Comparison of ENCODE assay signal across 10 cellular contexts in the genomic region with DNA sequence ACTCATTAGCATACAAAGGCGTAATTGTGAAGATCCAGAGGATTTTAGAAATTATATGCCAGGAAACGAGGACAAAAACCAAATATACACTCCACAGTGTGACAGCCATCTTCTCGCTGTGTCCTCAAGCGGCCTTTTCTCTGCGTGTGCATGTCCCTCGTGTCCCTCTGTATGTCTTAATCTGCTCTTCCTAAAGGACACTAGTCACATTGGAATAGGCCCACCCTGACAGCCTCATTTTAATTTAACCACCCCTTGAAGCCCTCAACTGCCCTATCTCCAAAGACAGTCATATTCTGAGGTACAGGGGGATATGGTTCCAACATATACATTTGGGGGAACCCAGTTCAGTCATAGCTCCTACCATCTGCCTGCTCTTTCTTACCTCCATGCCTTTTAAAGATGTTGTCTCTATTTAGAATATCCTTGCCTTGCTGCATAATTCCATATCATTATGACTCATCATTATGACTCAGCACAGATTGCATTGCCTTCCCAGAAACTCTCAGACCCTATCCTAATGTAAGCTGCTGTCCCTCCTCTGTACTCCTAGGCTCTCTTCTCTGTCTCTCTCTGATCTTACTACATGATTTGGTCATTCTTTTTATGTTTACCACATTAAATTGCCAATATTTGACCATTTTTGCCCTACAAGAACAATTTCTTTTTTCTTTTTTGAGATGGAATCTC.
DNase-seq lines count a peak whose midpoint lies in the region; TF ChIP-seq lines count a peak whose summit lies in the region.
"Had no signal": no experiment of that assay in that cellular context is flagged by ENCODE, and none has a peak within 500 bp of the region (broad histone marks: within the 10 kb centered on the region; RNA-seq: fewer than 3 reads in every experiment).

No MANE protein-coding gene starts in this region.

- no peak overlapping the region for H3K14ac ChIP-seq in trophoblast cell (ENCODE audit: low read length)

- TF ChIP-seq POLR2A in erythroblast (IDR thresholded peaks at IDR 0.05; ENCODE audit: low read length): no peak

- H3K27ac Mint-ChIP-seq in CD4-positive, alpha-beta memory T cell: no peak overlapping the region

- H3K4me3 ChIP-seq in trophoblast cell (ENCODE audit: low read depth, low read length): no peak overlapping the region
- H3K4me3 ChIP-seq in CD4-positive, alpha-beta memory T cell (ENCODE audit: low read length in 2 of 2): no peak overlapping the region
- H3K4me3 ChIP-seq: gastroesophageal sphincter, pancreas had no signal

- no peak overlapping the region for H3K18ac ChIP-seq in trophoblast cell (ENCODE audit: low read length)

- H3K4me1 Mint-ChIP-seq in CD4-positive, alpha-beta memory T cell: peaks cover 0 to 2% (median 0%) of the 10 kb centered on the region in 4 donors

- no peak overlapping the region for H4K8ac ChIP-seq in trophoblast cell (ENCODE audit: low read depth, low read length)

- H3K27me3 Mint-ChIP-seq in CD4-positive, alpha-beta memory T cell: no peaks in the 10 kb centered on the region

- POLR2A ChIA-PET in CD4-positive, alpha-beta memory T cell (lab: Charles Lee; ENCODE audit: partially characterized antibody): no interaction called here

- no peak overlapping the region for H3K23ac ChIP-seq in trophoblast cell (ENCODE audit: low read length)

- H2BK120ac ChIP-seq in trophoblast cell (ENCODE audit: insufficient read depth, low read length, poor library complexity): peak overlapping the region; percentile 30

- H2AK5ac ChIP-seq in trophoblast cell (ENCODE audit: low read length): no peak overlapping the region

- no CpG with 5 or more reads among the region's 6 CpGs for WGBS in trophoblast cell (ENCODE audit: extremely low coverage, insufficient coverage, insufficient read length)

- no peak overlapping the region for H2AFZ ChIP-seq in trophoblast cell (ENCODE audit: insufficient read depth, low read length, poor library complexity)

- peak overlapping the region; percentile 45 for H4K91ac ChIP-seq in trophoblast cell (ENCODE audit: low read depth, low read length)

- H3K27me3 ChIP-seq in trophoblast cell (ENCODE audit: insufficient read depth, low read length): no peaks in the 10 kb centered on the region
- H3K27me3 ChIP-seq in CD4-positive, alpha-beta memory T cell (ENCODE audit: insufficient read depth, low read length): no peaks in the 10 kb centered on the region
- H3K27me3 ChIP-seq: gastroesophageal sphincter, pancreas had no signal

- peaks cover 2 to 9% of the 10 kb centered on the region in 2 experiments for H3K4me1 ChIP-seq in trophoblast cell (ENCODE audit: control insufficient read depth in 1 of 2, insufficient read depth in 2 of 2, low read length in 2 of 2)
- H3K4me1 ChIP-seq in CD4-positive, alpha-beta memory T cell (ENCODE audit: insufficient read depth, low read length): no peaks in the 10 kb centered on the region

- H3K9me3 Mint-ChIP-seq in CD4-positive, alpha-beta memory T cell: peaks cover 0 to 2% (median 0%) of the 10 kb centered on the region in 8 donors

- CTCF ChIA-PET in CD4-positive, alpha-beta memory T cell (lab: Charles Lee; ENCODE audit: partially characterized antibody): no interaction called here

- no peaks in the 10 kb centered on the region for H3K79me2 ChIP-seq in trophoblast cell (ENCODE audit: control insufficient read depth, insufficient read depth, low read length, poor library complexity)

- H3K4me2 ChIP-seq in trophoblast cell (ENCODE audit: low read length): no peak overlapping the region

- H3K36me3 ChIP-seq in trophoblast cell (ENCODE audit: control insufficient read depth in 1 of 2, insufficient read depth in 2 of 2, low read length in 2 of 2): peaks cover 0 to 2% of the 10 kb centered on the region in 2 experiments
- H3K36me3 ChIP-seq in CD4-positive, alpha-beta memory T cell (ENCODE audit: insufficient read depth, low read length): no peaks in the 10 kb centered on the region
- H3K36me3 ChIP-seq: gastroesophageal sphincter, pancreas had no signal

- intact Hi-C loops in CD4-positive, alpha-beta memory T cell (cut with micrococcal nuclease): no loop called here

- H2BK5ac ChIP-seq in trophoblast cell (ENCODE audit: low read depth, low read length, poor library complexity): no peak overlapping the region

- H3K4ac ChIP-seq in trophoblast cell (ENCODE audit: low read depth, low read length): no peak overlapping the region

- no peak overlapping the region for H3K4me3 Mint-ChIP-seq in CD4-positive, alpha-beta memory T cell

- no peak overlapping the region for H3K9ac ChIP-seq in trophoblast cell (ENCODE audit: low read length)

- H3K27ac ChIP-seq in trophoblast cell (ENCODE audit: low read depth, low read length): no peak overlapping the region
- H3K27ac ChIP-seq in CD4-positive, alpha-beta memory T cell (ENCODE audit: low read depth, low read length): no peak overlapping the region

- peaks cover 2% of the 10 kb centered on the region for H3K79me1 ChIP-seq in trophoblast cell (ENCODE audit: low read length)

- no peak overlapping the region for H4K12ac ChIP-seq in trophoblast cell (ENCODE audit: low read depth, low read length)

- peak; percentile 90 for DNase-seq in EL
- peak; percentile 77 for DNase-seq in RKO (ENCODE audit: low spot score)
- DNase-seq in erythroblast (lab: John Stamatoyannopoulos, UW): peak; percentile 34 to 76
- peak in 1 of 2 donors; percentile 78 for DNase-seq in trophoblast cell
- no peak for DNase-seq in globus pallidus (ENCODE audit: low spot score)
- no peak for DNase-seq in activated naive CD4-positive, alpha-beta T cell treated with anti-CD3 and anti-CD28 coated beads, Interleukin-2, amount 50 U/mL, for 16 hours
- DNase-seq in CD4-positive, alpha-beta memory T cell: no peak
- DNase-seq in NCI-H1105 (lab: John Stamatoyannopoulos, UW): no peak
- DNase-seq: pancreas had no signal

- H3K36me3 Mint-ChIP-seq in CD4-positive, alpha-beta memory T cell: peaks cover 8 to 17% of the 10 kb centered on the region in 2 donors

- peak overlapping the region; percentile 50 for H2BK12ac ChIP-seq in trophoblast cell (ENCODE audit: low read length)

- H3K9me3 ChIP-seq in trophoblast cell (ENCODE audit: insufficient read depth, low read depth, low read length): peaks cover 2% of the 10 kb centered on the region
- no peaks in the 10 kb centered on the region for H3K9me3 ChIP-seq in CD4-positive, alpha-beta memory T cell (ENCODE audit: control insufficient read depth in 1 of 2, low read length in 2 of 2)
- H3K9me3 ChIP-seq: gastroesophageal sphincter, pancreas had no signal

Comparison
In these comparisons a context has a peak if more than half of its experiments do, and no peak if none do; other contexts are left out.
1. DNase-seq: peak in EL (single experiment), RKO (single experiment) and erythroblast (2 of 2); none in globus pallidus (single experiment), activated naive CD4-positive, alpha-beta T cell treated with anti-CD3 and anti-CD28 coated beads, Interleukin-2, amount 50 U/mL, for 16 hours (single experiment), CD4-positive, alpha-beta memory T cell (0 of 5) and NCI-H1105 (single experiment).